ENCODE assay signal across 8 cellular contexts in genomic region chr17:82716383-82717181, GRCh38. TPM values are rescaled to one million over a fixed set of nuclear protein-coding genes. Genes with fewer than 3 reads are reported as not detected.
DNase-seq lines count a peak whose midpoint lies in the region; ATAC-seq, FAIRE-seq and TF ChIP-seq lines count a peak whose summit lies in the region.

A gene with protein sequence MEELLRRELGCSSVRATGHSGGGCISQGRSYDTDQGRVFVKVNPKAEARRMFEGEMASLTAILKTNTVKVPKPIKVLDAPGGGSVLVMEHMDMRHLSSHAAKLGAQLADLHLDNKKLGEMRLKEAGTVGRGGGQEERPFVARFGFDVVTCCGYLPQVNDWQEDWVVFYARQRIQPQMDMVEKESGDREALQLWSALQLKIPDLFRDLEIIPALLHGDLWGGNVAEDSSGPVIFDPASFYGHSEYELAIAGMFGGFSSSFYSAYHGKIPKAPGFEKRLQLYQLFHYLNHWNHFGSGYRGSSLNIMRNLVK (plus strand): TSS chr17:82716706. CDS start chr17:82716756, 50 bp downstream.

- dilution Hi-C loops in keratinocyte (cut with MboI; ENCODE audit: extremely low pct_ligation_motif_present, low sequenced_read_pairs): no loop called here

- peak within 1 kb of the TSS; percentile 76 for H3K4me2 ChIP-seq in A549
- H3K4me2 ChIP-seq in keratinocyte (ENCODE audit: control insufficient read depth, extremely low read depth, insufficient read depth, low read depth, low read length): peak within 1 kb of the TSS; percentile 92

- peak within 1 kb of the TSS; percentile 88 for H3K9ac ChIP-seq in keratinocyte (ENCODE audit: control insufficient read depth, extremely low read depth, insufficient read depth, low read length)

- TF ChIP-seq CTCF in A549 (IDR thresholded peaks at IDR 0.05) (no peak), keratinocyte (optimal IDR thresholded peaks at IDR 0.05 in 1 of 3, IDR thresholded peaks at IDR 0.05 in 1 of 3, conservative IDR thresholded peaks at IDR 0.05 in 1 of 3; ENCODE audit: extremely low read depth in 1 of 3, insufficient read depth in 2 of 3, low read length in 3 of 3) (no peak)

- peaks cover 13% of the 10 kb centered on the region for H3K4me1 Mint-ChIP-seq in central memory CD8-positive, alpha-beta T cell

- peak within 1 kb of the TSS; percentile 93 for H3K4me3 Mint-ChIP-seq in central memory CD8-positive, alpha-beta T cell

- peak within 1 kb of the TSS; percentile 49 for H3K27ac Mint-ChIP-seq in central memory CD8-positive, alpha-beta T cell (ENCODE audit: low read depth)

- no peak for TF ChIP-seq RAD21 in A549 (conservative IDR thresholded peaks at IDR 0.05 in 1 of 2, IDR thresholded peaks at IDR 0.05 in 1 of 2)

- ATAC-seq in A549 (peak; percentile 85 to 92), GM18907 (IDR thresholded peaks at IDR 0.05; ENCODE audit: unreplicated experiment) (peak; percentile 69), HG03196 (IDR thresholded peaks at IDR 0.05; ENCODE audit: unreplicated experiment) (peak; percentile 68)
- peak; percentile 94 for ATAC-seq in central memory CD8-positive, alpha-beta T cell (replicated peaks; ENCODE audit: extremely low read depth, poor library complexity, severe bottlenecking)

- peak; percentile 79 for TF ChIP-seq POLR2A in A549 (IDR thresholded peaks at IDR 0.05; ENCODE audit: low read length)

- peaks cover 14% of the 10 kb centered on the region for H3K79me2 ChIP-seq in keratinocyte (ENCODE audit: control insufficient read depth, insufficient read depth, low read length)

- peak; percentile 96 to 99 for DNase-seq in A549 (ENCODE audit: low read depth in 1 of 2, low spot score in 1 of 2)
- peak; percentile 86 for DNase-seq in NCI-H446 treated with DMSO at 0.1 percent for 48 hours (lab: John Stamatoyannopoulos, UW)
- peak; percentile 89 for DNase-seq in activated CD4-positive, CD25-positive, alpha-beta regulatory T cell treated with anti-CD3 and anti-CD28 coated beads, Interleukin-2, amount 50 U/mL, for 72 hours
- peak; percentile 69 to 80 for DNase-seq in central memory CD8-positive, alpha-beta T cell (ENCODE audit: low spot score in 2 of 2)
- peak; percentile 46 for DNase-seq in keratinocyte (ENCODE audit: low read depth, low spot score)
- DNase-seq in stimulated activated CD4-positive, alpha-beta T cell treated with anti-CD3 and anti-CD28 coated beads, Interleukin-12 subunit alpha, Interleukin-12 subunit beta, amount 100 ng/mL, for 4 hours: peak; percentile 95

- TF ChIP-seq EP300 in A549 (IDR thresholded peaks at IDR 0.05): no peak

- H3K4me1 ChIP-seq in A549: peaks cover 10% of the 10 kb centered on the region
- H3K4me1 ChIP-seq in keratinocyte (ENCODE audit: control insufficient read depth, extremely low read depth, insufficient read depth, low read length): peaks cover 13% of the 10 kb centered on the region

- no peaks in the 10 kb centered on the region for H4K20me1 ChIP-seq in keratinocyte (ENCODE audit: control insufficient read depth, extremely low read depth, insufficient read depth, low read length)

- POLR2A ChIA-PET in A549 (lab: Yijun Ruan, JAX): interaction anchor here (0.6 to 1.8 kb wide), 5 partner anchors 17 to 216 kb away, joined by 3 to 5 read pairs (median 3); partner anchors contain the start of gene FN3K

- no peaks in the 10 kb centered on the region for H3K9me3 Mint-ChIP-seq in central memory CD8-positive, alpha-beta T cell

- CTCF ChIA-PET in A549 (lab: Yijun Ruan, JAX): interaction anchor here (0.5 to 2.9 kb wide), 9 partner anchors 9 to 86 kb away, joined by 3 to 13 read pairs (median 3); no protein-coding TSS in a partner anchor

- no peaks in the 10 kb centered on the region for H3K27me3 ChIP-seq in keratinocyte (ENCODE audit: control insufficient read depth, extremely low read depth, insufficient read depth, low read length)

- peaks cover 3 to 10% of the 10 kb centered on the region in 2 experiments for H3K36me3 ChIP-seq in keratinocyte (ENCODE audit: control insufficient read depth in 2 of 2, extremely low read depth in 1 of 2, insufficient read depth in 2 of 2, low read length in 2 of 2)

- peak within 1 kb of the TSS; percentile 83 for H2AFZ ChIP-seq in keratinocyte (ENCODE audit: control insufficient read depth, low read length)

- H3K9me1 ChIP-seq in keratinocyte (ENCODE audit: control insufficient read depth, extremely low read depth, insufficient read depth, low read length): no peaks in the 10 kb centered on the region

- FAIRE-seq in A549 (lab: Jason Lieb, UNC) (no peak), keratinocyte (lab: Jason Lieb, UNC) (no peak)

- H3K9me3 ChIP-seq in A549 (no peaks in the 10 kb centered on the region), keratinocyte (ENCODE audit: control insufficient read depth, low read depth, low read length) (no peaks in the 10 kb centered on the region)

- H3K27me3 Mint-ChIP-seq in central memory CD8-positive, alpha-beta T cell: no peaks in the 10 kb centered on the region

- peak within 1 kb of the TSS; percentile 70 to 87 for H3K27ac ChIP-seq in A549
- peak within 1 kb of the TSS; percentile 63 for H3K27ac ChIP-seq in keratinocyte (ENCODE audit: control insufficient read depth, insufficient read depth, low read length)

- H3K4me3 ChIP-seq in A549 (peak within 1 kb of the TSS; percentile 76), keratinocyte (ENCODE audit: control insufficient read depth in 2 of 3, extremely low read depth in 1 of 3, insufficient read depth in 2 of 3, low read depth in 1 of 3, low read length in 3 of 3) (peak within 1 kb of the TSS; percentile 72 to 87 (median 81))

- 2% methylated on average over 26 of the region's 86 CpGs for WGBS in A549 (ENCODE audit: missing lambda C conversion rate)

- H3K36me3 Mint-ChIP-seq in central memory CD8-positive, alpha-beta T cell (ENCODE audit: insufficient read depth): peaks cover 20% of the 10 kb centered on the region

TF ChIP-seq in A549, 52 proteins besides CTCF, POLR2A, EP300 and RAD21:
- TF ChIP-seq TP53 (CRISPR knock-in tag; IDR thresholded peaks at IDR 0.05): 0 out of 2 replicates have a peak, but pooled peaks have one; percentile 17
- no peak for TF ChIP-seq KDM1A (IDR thresholded peaks at IDR 0.05; ENCODE audit: low read depth)
- peak; percentile 76 for TF ChIP-seq KDM5A (IDR thresholded peaks at IDR 0.05)
- TF ChIP-seq PHF8 (IDR thresholded peaks at IDR 0.05; ENCODE audit: borderline replicate concordance, low read depth): 0 out of 2 replicates have a peak, but pooled peaks have one; percentile 65
- 0 out of 2 replicates have a peak, but pooled peaks have one; percentile 13 for TF ChIP-seq GATA3 (IDR thresholded peaks at IDR 0.05; ENCODE audit: borderline replicate concordance)
- TF ChIP-seq E2F6 (IDR thresholded peaks at IDR 0.05; ENCODE audit: borderline replicate concordance, low read depth): peak; percentile 66
- no peak for TF ChIP-seq MAZ (IDR thresholded peaks at IDR 0.05; ENCODE audit: borderline replicate concordance, low read depth, low read length)
- TF ChIP-seq JUN (IDR thresholded peaks at IDR 0.05): peak; percentile 38 to 82; a peak in 2 of 5 replicates

RNA-seq across cellular contexts. Expression of the gene that starts here (rescaled TPM):
- polyA plus RNA-seq in A549 (2011; rRNA removed) (41.1 and 41.7 TPM in 2 replicates), A549 (2017; fragmentation: RNase III; extraction: RNeasy Plus Mini Kit Qiagen cat#74134 plus additional on column Dnase treatment) (60.2 to 62.8 TPM (median 62.4 TPM) in 3 replicates), keratinocyte (24.7 to 26.2 TPM (median 25.7 TPM) in 3 replicates)
- polyA plus RNA-seq in A549 (2012; cell fraction: cytosol; rRNA removed): 56.0 and 57.0 TPM in 2 replicates
- polyA plus RNA-seq in A549 (2012; cell fraction: nucleus; rRNA removed): 45.7 and 54.9 TPM in 2 replicates
- 24.6 and 24.9 TPM in 2 replicates for polyA minus RNA-seq in A549 (2011; rRNA and poly(A)+ RNA removed)
- 15.1 TPM for polyA plus RNA-seq in keratinocyte (2011; ENCODE audit: low read depth)
- polyA plus RNA-seq in keratinocyte (2011; cell fraction: cytosol; rRNA removed): 22.7 and 26.4 TPM in 2 replicates
- 29.3 and 37.4 TPM in 2 replicates for polyA plus RNA-seq in keratinocyte (2011; cell fraction: nucleus; rRNA removed)
- 23.4 and 34.5 TPM in 2 replicates for polyA plus RNA-seq in keratinocyte (2012; ENCODE audit: low replicate concordance)
- polyA minus RNA-seq in keratinocyte: 13.1 to 16.4 TPM (median 15.0 TPM) in 3 replicates
- polyA minus RNA-seq in keratinocyte (2011; cell fraction: cytosol; rRNA and poly(A)+ RNA removed): 18.8 TPM
- 8.8 and 9.2 TPM in 2 replicates for polyA minus RNA-seq in keratinocyte (2011; cell fraction: nucleus; rRNA and poly(A)+ RNA removed)

Comparison
In these comparisons a context has a peak if more than half of its experiments do, and no peak if none do; other contexts are left out.
1. Peak in every context shown above with its lines: DNase-seq, ATAC-seq, H3K4me3 ChIP-seq and H3K27ac ChIP-seq.
2. DNase-seq: peak in every context shown above with its lines; median percentile 98 in A549; 95 in stimulated activated CD4-positive, alpha-beta T cell treated with anti-CD3 and anti-CD28 coated beads, Interleukin-12 subunit alpha, Interleukin-12 subunit beta, amount 100 ng/mL, for 4 hours; 89 in activated CD4-positive, CD25-positive, alpha-beta regulatory T cell treated with anti-CD3 and anti-CD28 coated beads, Interleukin-2, amount 50 U/mL, for 72 hours; 86 in NCI-H446 treated with DMSO at 0.1 percent for 48 hours; 74 in central memory CD8-positive, alpha-beta T cell; 46 in keratinocyte.